In the genomic region with DNA sequence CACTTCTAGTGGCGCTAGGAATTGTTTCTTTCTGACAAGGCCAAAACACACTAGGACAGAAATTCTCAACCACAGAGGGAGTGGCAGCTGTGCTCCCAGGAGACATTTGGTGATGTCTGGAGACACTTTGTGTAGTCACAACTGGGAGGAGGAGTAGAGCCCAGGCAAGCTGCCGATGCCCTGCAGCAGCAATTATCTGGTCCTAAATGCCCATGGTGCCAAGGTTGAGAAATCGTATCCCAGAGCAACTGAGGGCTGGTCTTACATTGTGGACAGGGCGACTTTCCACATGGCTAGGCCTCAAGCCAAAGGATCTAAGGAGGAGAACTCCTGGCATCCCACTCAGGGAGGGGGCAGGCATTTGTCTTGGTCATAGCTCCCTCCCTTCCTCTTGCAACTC, we compare ENCODE assay signal across 18 cellular contexts.
A peak's percentile ranks its signal among the peaks of the same experiment; 100 is the strongest.
DNase-seq lines count a peak whose midpoint lies in the region; ATAC-seq, FAIRE-seq and TF ChIP-seq lines count a peak whose summit lies in the region.
"Had no signal": no experiment of that assay in that cellular context is flagged by ENCODE, and none has a peak within 500 bp of the region (broad histone marks: within the 10 kb centered on the region; RNA-seq: fewer than 3 reads in every experiment).

No MANE protein-coding gene starts in this region.

- in situ Hi-C loops in GM12878 (cut with MboI), result no loop called here

- no peaks in the 10 kb centered on the region for H3K79me2 ChIP-seq in GM12878 (ENCODE audit: control insufficient read depth, insufficient read depth, low read length)

- peak; percentile 18 for DNase-seq in NCI-H2171 treated with DMSO at 0.1 percent for 48 hours (lab: John Stamatoyannopoulos, UW)
- DNase-seq in NCI-H2171 (lab: John Stamatoyannopoulos, UW), result no peak
- DNase-seq in GM12878 (ENCODE audit: low read depth, low spot score), result no peak
- DNase-seq in spleen, result peak; percentile 31
- no peak for DNase-seq in T-helper 9 cell
- DNase-seq in NCI-H748 treated with DMSO at 0.1 percent for 48 hours (lab: John Stamatoyannopoulos, UW), result no peak
- DNase-seq: CD4-positive, alpha-beta memory T cell; GDM1; KG1; MV-4-11; NCI-H1436; RPMI8226 had no signal

- H3K9ac ChIP-seq in GM12878 (ENCODE audit: control insufficient read depth, insufficient read depth, low read length), result no peak overlapping the region

- ATAC-seq in GM12878 (no peak), GM19467 (IDR thresholded peaks at IDR 0.05; ENCODE audit: unreplicated experiment) (no peak)
- ATAC-seq: HCT116, HepG2, SK-N-SH treated with all-trans-retinoic acid at 6 μM for 48 hours had no signal

- no peaks in the 10 kb centered on the region for H3K9me3 ChIP-seq in GM12878 (replicated peaks; ENCODE audit: control insufficient read depth, insufficient read depth, low read length)
- no peaks in the 10 kb centered on the region for H3K9me3 ChIP-seq in spleen

- POLR2A ChIA-PET in GM12878 (lab: Charles Lee), result no interaction called here

- TF ChIP-seq POLR2A in GM12878 (IDR thresholded peaks at IDR 0.05; ENCODE audit: low read depth, low read length), result no peak
- no peak for TF ChIP-seq POLR2A in spleen (IDR thresholded peaks at IDR 0.05)

- H2AFZ ChIP-seq in GM12878 (ENCODE audit: control insufficient read depth, low read depth, low read length), result no peak overlapping the region

- TF ChIP-seq CTCF in GM12878 (IDR thresholded peaks at IDR 0.05 in 2 of 3, conservative IDR thresholded peaks at IDR 0.05 in 1 of 3; ENCODE audit: control insufficient read depth in 2 of 3, extremely low read depth in 1 of 3, insufficient read depth in 1 of 3, low read depth in 3 of 3, low read length in 3 of 3) (no peak), nephron (IDR thresholded peaks at IDR 0.05; ENCODE audit: unreplicated experiment in 3 of 3) (no peak), spleen (IDR thresholded peaks at IDR 0.05 in 8 of 11, conservative IDR thresholded peaks at IDR 0.05 in 3 of 11) (no peak)

- no peaks in the 10 kb centered on the region for H3K9me3 Mint-ChIP-seq in nephron
- H3K9me3 Mint-ChIP-seq: CD4-positive, alpha-beta memory T cell had no signal

- CTCF ChIA-PET in GM12878 (lab: Yijun Ruan, JAX), result no interaction called here

- RAD21 ChIA-PET in GM12878 (lab: Charles Lee; ENCODE audit: unreplicated experiment), result interaction anchor here (1.2 kb wide), 1 partner anchor 9 kb away, joined by 3 read pairs; no protein-coding TSS in a partner anchor

- no peak for FAIRE-seq in GM12878 (lab: Jason Lieb, UNC)
- FAIRE-seq: HepG2 had no signal

- no TSS peak for BruUV-seq in GM12878 (replicated peaks; lab: Mats Ljungman, UMichigan)

- peaks cover 43% of the 10 kb centered on the region for H3K4me1 Mint-ChIP-seq in nephron
- H3K4me1 Mint-ChIP-seq: B cell; CD4-positive, alpha-beta memory T cell had no signal

- H3K4me3 ChIP-seq in GM12878, result no peak overlapping the region
- H3K4me3 ChIP-seq in spleen, result no peak overlapping the region

- H3K36me3 Mint-ChIP-seq in nephron (ENCODE audit: low read depth), result no peaks in the 10 kb centered on the region
- H3K36me3 Mint-ChIP-seq: CD4-positive, alpha-beta memory T cell had no signal

- no peaks in the 10 kb centered on the region for H3K4me1 ChIP-seq in GM12878 (ENCODE audit: control insufficient read depth, insufficient read depth, low read length)
- peaks cover 0 to 9% (median 4%) of the 10 kb centered on the region in 6 donors for H3K4me1 ChIP-seq in spleen

- H3K27ac ChIP-seq in GM12878 (ENCODE audit: control insufficient read depth, insufficient read depth), result no peak overlapping the region
- H3K27ac ChIP-seq in spleen, result no peak overlapping the region

- no peaks in the 10 kb centered on the region for H4K20me1 ChIP-seq in GM12878 (ENCODE audit: control insufficient read depth, insufficient read depth)

- no peak for TF ChIP-seq RAD21 in GM12878 (IDR thresholded peaks at IDR 0.05; ENCODE audit: insufficient read depth, low read depth, low read length)

- H3K27me3 Mint-ChIP-seq in nephron (ENCODE audit: low read depth), result peaks cover 9% of the 10 kb centered on the region
- H3K27me3 Mint-ChIP-seq: CD4-positive, alpha-beta memory T cell had no signal

- 0% methylated on average over 4 of the region's 4 CpGs for WGBS in GM12878 (ENCODE audit: insufficient coverage, insufficient replicate concordance, low lambda C conversion rate, missing lambda C conversion rate)
- WGBS in spleen, 5 donors, result 67 to 86% (median 79%) methylated on average over 4 of the region's 4 CpGs

- SMC1A ChIA-PET in GM12878 (lab: Charles Lee; ENCODE audit: uncharacterized antibody, unreplicated experiment), result interaction anchor here (1.0 to 1.4 kb wide), 2 partner anchors 49 to 249 kb away, joined by 3 to 5 read pairs; no protein-coding TSS in a partner anchor

- peak overlapping the region; percentile 14 to 46 (median 22) for H3K27ac Mint-ChIP-seq in nephron
- H3K27ac Mint-ChIP-seq: B cell; CD4-positive, alpha-beta memory T cell had no signal

- intact Hi-C loops in GM12878 (cut with micrococcal nuclease; ENCODE audit: unreplicated experiment), result no loop called here
- intact Hi-C loops in spleen (cut with DNase I; ENCODE audit: low total_unique reads), result no loop called here

- no peak overlapping the region for H3K4me2 ChIP-seq in GM12878 (ENCODE audit: control insufficient read depth, insufficient read depth)

- no peak overlapping the region for H3K4me3 Mint-ChIP-seq in nephron
- H3K4me3 Mint-ChIP-seq: B cell; CD4-positive, alpha-beta memory T cell had no signal

- H3K36me3 ChIP-seq in GM12878 (ENCODE audit: control insufficient read depth in 2 of 2, insufficient read depth in 2 of 2, low read length in 1 of 2) (no peaks in the 10 kb centered on the region), spleen (no peaks in the 10 kb centered on the region)

- no peaks in the 10 kb centered on the region for H3K27me3 ChIP-seq in GM12878 (replicated peaks in 1 of 2; ENCODE audit: control insufficient read depth in 2 of 2, insufficient read depth in 2 of 2, low read length in 1 of 2)
- peaks cover 0 to 7% (median 0%) of the 10 kb centered on the region in 7 donors for H3K27me3 ChIP-seq in spleen (replicated peaks in 1 of 7)

- TF ChIP-seq EP300 in GM12878 (IDR thresholded peaks at IDR 0.05; ENCODE audit: borderline replicate concordance in 1 of 2, control insufficient read depth in 1 of 2, low read depth in 2 of 2, low read length in 2 of 2), result no peak

TF ChIP-seq in GM12878, 131 proteins besides CTCF, POLR2A, EP300 and RAD21:
- TF ChIP-seq, protein P1, sequence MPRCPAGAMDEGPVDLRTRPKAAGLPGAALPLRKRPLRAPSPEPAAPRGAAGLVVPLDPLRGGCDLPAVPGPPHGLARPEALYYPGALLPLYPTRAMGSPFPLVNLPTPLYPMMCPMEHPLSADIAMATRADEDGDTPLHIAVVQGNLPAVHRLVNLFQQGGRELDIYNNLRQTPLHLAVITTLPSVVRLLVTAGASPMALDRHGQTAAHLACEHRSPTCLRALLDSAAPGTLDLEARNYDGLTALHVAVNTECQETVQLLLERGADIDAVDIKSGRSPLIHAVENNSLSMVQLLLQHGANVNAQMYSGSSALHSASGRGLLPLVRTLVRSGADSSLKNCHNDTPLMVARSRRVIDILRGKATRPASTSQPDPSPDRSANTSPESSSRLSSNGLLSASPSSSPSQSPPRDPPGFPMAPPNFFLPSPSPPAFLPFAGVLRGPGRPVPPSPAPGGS (IDR thresholded peaks at IDR 0.05; ENCODE audit: borderline replicate concordance, insufficient read depth, low read depth, low read length, poor library complexity, severe bottlenecking), result no peak
- no peak for TF ChIP-seq TCF7 (IDR thresholded peaks at IDR 0.05; ENCODE audit: borderline replicate concordance)
- TF ChIP-seq EGR1 (IDR thresholded peaks at IDR 0.05; ENCODE audit: borderline replicate concordance in 1 of 2, low read depth in 2 of 2, low read length in 2 of 2), result no peak
- TF ChIP-seq MEF2A (IDR thresholded peaks at IDR 0.05; ENCODE audit: insufficient read depth, low read depth, low read length), result no peak
- TF ChIP-seq MEF2B (IDR thresholded peaks at IDR 0.05; ENCODE audit: partially characterized antibody, poor library complexity, severe bottlenecking), result peak; percentile 31
- no peak for TF ChIP-seq ZNF217 (IDR thresholded peaks at IDR 0.05)
- TF ChIP-seq, protein P2, sequence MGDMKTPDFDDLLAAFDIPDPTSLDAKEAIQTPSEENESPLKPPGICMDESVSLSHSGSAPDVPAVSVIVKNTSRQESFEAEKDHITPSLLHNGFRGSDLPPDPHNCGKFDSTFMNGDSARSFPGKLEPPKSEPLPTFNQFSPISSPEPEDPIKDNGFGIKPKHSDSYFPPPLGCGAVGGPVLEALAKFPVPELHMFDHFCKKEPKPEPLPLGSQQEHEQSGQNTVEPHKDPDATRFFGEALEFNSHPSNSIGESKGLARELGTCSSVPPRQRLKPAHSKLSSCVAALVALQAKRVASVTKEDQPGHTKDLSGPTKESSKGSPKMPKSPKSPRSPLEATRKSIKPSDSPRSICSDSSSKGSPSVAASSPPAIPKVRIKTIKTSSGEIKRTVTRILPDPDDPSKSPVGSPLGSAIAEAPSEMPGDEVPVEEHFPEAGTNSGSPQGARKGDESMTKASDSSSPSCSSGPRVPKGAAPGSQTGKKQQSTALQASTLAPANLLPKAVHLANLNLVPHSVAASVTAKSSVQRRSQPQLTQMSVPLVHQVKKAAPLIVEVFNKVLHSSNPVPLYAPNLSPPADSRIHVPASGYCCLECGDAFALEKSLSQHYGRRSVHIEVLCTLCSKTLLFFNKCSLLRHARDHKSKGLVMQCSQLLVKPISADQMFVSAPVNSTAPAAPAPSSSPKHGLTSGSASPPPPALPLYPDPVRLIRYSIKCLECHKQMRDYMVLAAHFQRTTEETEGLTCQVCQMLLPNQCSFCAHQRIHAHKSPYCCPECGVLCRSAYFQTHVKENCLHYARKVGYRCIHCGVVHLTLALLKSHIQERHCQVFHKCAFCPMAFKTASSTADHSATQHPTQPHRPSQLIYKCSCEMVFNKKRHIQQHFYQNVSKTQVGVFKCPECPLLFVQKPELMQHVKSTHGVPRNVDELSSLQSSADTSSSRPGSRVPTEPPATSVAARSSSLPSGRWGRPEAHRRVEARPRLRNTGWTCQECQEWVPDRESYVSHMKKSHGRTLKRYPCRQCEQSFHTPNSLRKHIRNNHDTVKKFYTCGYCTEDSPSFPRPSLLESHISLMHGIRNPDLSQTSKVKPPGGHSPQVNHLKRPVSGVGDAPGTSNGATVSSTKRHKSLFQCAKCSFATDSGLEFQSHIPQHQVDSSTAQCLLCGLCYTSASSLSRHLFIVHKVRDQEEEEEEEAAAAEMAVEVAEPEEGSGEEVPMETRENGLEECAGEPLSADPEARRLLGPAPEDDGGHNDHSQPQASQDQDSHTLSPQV (IDR thresholded peaks at IDR 0.05), result no peak
- no peak for TF ChIP-seq KLF5 (IDR thresholded peaks at IDR 0.05; ENCODE audit: partially characterized antibody)

Comparison
In these comparisons a context has a peak if more than half of its experiments do, and no peak if none do; other contexts are left out.
1. DNase-seq: peak in NCI-H2171 treated with DMSO at 0.1 percent for 48 hours (single experiment) and spleen (single experiment); none in NCI-H2171 (single experiment), GM12878 (single experiment), T-helper 9 cell (single experiment) and NCI-H748 treated with DMSO at 0.1 percent for 48 hours (single experiment).